8 cellular contexts compared by ENCODE assay signal in the genomic region with DNA sequence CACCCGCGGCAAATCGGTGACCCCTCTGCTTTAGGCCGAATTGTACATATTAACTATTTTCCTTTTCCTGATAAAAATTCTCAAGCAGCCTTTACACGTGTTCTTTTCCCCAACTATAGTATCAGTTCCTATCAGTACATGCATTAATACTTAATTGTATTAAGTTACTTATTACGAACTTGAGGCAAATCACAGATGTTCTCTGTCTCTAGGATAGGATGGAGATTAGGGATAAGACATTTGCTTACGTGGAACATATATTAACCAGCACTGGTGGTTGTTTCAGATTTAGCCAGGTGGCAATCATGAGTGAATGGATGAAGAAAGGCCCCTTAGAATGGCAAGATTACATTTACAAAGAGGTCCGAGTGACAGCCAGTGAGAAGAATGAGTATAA. TPM values are rescaled to one million over a fixed set of nuclear protein-coding genes. Genes with fewer than 3 reads are reported as not detected.
DNase-seq lines count a peak whose midpoint lies in the region; ATAC-seq and TF ChIP-seq lines count a peak whose summit lies in the region.

No MANE protein-coding gene starts in this region.

- no peaks in the 10 kb centered on the region for H3K27me3 ChIP-seq in SJSA1 (replicated peaks)
- no peaks in the 10 kb centered on the region for H3K27me3 ChIP-seq in skeletal muscle satellite cell (ENCODE audit: control insufficient read depth, insufficient read depth, low read length)

- H3K9me3 ChIP-seq in SJSA1 (replicated peaks), result no peaks in the 10 kb centered on the region
- H3K9me3 ChIP-seq in skeletal muscle satellite cell (replicated peaks; ENCODE audit: low read length), result no peaks in the 10 kb centered on the region

- H3K9ac ChIP-seq in skeletal muscle satellite cell (ENCODE audit: low read depth, low read length), result peak overlapping the region; percentile 84

- no peak overlapping the region for H3K27ac ChIP-seq in SJSA1

- H3K36me3 ChIP-seq in SJSA1 (peaks cover 8% of the 10 kb centered on the region; the same call in 1 of the 2 replicates), skeletal muscle satellite cell (ENCODE audit: insufficient read depth, low read length) (peaks cover 11% of the 10 kb centered on the region)

- DNase-seq in SJSA1 (ENCODE audit: low read depth in 1 of 2, low spot score in 2 of 2) (no peak), fibroblast of the aortic adventitia (ENCODE audit: low read depth) (no peak), nucleus accumbens (lab: John Stamatoyannopoulos, UW) (no peak), NCI-H2171 (lab: John Stamatoyannopoulos, UW) (no peak), DMS53 treated with DMSO at 0.1 percent for 48 hours (lab: John Stamatoyannopoulos, UW; ENCODE audit: unreplicated experiment) (no peak)

- ATAC-seq in GM18907 (IDR thresholded peaks at IDR 0.05; ENCODE audit: unreplicated experiment), result peak; percentile 5
- no peak for ATAC-seq in GM21447 (IDR thresholded peaks at IDR 0.05; ENCODE audit: unreplicated experiment)

- H3K4me2 ChIP-seq in skeletal muscle satellite cell (ENCODE audit: low read length), result peak overlapping the region; percentile 85

- H3K4me3 ChIP-seq in SJSA1 (peak overlapping the region; percentile 49), fibroblast of the aortic adventitia (ENCODE audit: low read depth, low read length) (peak overlapping the region; percentile 72), skeletal muscle satellite cell (ENCODE audit: low read length) (peak overlapping the region; percentile 76)

- no peaks in the 10 kb centered on the region for H3K4me1 ChIP-seq in SJSA1 (replicated peaks)
- H3K4me1 ChIP-seq in skeletal muscle satellite cell (ENCODE audit: control insufficient read depth, insufficient read depth, low read length), result peaks cover 4% of the 10 kb centered on the region

- no peak for TF ChIP-seq CTCF in fibroblast of the aortic adventitia (IDR thresholded peaks at IDR 0.05; ENCODE audit: insufficient read depth, low read length)

RNA-seq across cellular contexts. Expression of gene GEMIN6, which starts 0.7 kb away (rescaled TPM):
- total RNA-seq in SJSA1 (2014; rRNA removed; shearing (Covaris generic)), result 14.8 and 16.4 TPM in 2 replicates
- 5.7 and 8.4 TPM in 2 replicates for total RNA-seq in fibroblast of the aortic adventitia (ENCODE audit: low replicate concordance)
- total RNA-seq in skeletal muscle satellite cell (2012; rRNA removed), result 11.4 and 13.9 TPM in 2 replicates

RNA-seq across cellular contexts. Expression of gene SRSF7, which starts 27.5 kb away (rescaled TPM):
- total RNA-seq in SJSA1 (2014; rRNA removed; shearing (Covaris generic)), result 275 and 427 TPM in 2 replicates
- 92.1 and 126 TPM in 2 replicates for total RNA-seq in fibroblast of the aortic adventitia (ENCODE audit: low replicate concordance)
- total RNA-seq in skeletal muscle satellite cell (2012; rRNA removed), result 134 and 142 TPM in 2 replicates
